Comparison of ENCODE assay signal across 26 cellular contexts in genomic region chr10:102970497-102970896, GRCh38.
"Had no signal": no experiment of that assay in that cellular context is flagged by ENCODE, and none has a peak within 500 bp of the region (broad histone marks: within the 10 kb centered on the region; RNA-seq: fewer than 3 reads in every experiment).

No MANE protein-coding gene starts in this region.

- H3K27ac ChIP-seq: Peyer's patch, RWPE1, SJCRH30, VCaP had no signal

- H3K36me3 ChIP-seq: MG63, Peyer's patch, SJCRH30 had no signal

- H3K9me3 ChIP-seq: MG63, Peyer's patch, SJCRH30, SK-N-SH had no signal

- H3K4me3 ChIP-seq: MG63, Peyer's patch, SJCRH30 had no signal

- ATAC-seq: activated CD8-positive, alpha-beta T cell treated with anti-CD3 and anti-CD28 coated beads for 36 hours; activated T-cell treated with anti-CD3 and anti-CD28 coated beads, Interleukin-2, amount 50 U/mL, for 72 hours had no signal

- H3K4me2 ChIP-seq: SK-N-SH had no signal

- DNase-seq: activated CD4-positive, alpha-beta T cell treated with anti-CD3 and anti-CD28 coated beads for 4 hours; activated CD8-positive, alpha-beta memory T cell treated with anti-CD3 and anti-CD28 coated beads, Interleukin-2, amount 50 U/mL, for 4 hours; activated CD8-positive, alpha-beta T cell treated with anti-CD3 and anti-CD28 coated beads for 36 hours; activated gamma-delta T cell treated with Interleukin-2 at 50 U/mL for 16 hours; activated naive CD4-positive, alpha-beta T cell treated with anti-CD3 and anti-CD28 coated beads, Interleukin-2, amount 10 ng/mL, durations not matched to agents 7 days and 5 days; activated naive CD8-positive, alpha-beta T cell treated with anti-CD3 and anti-CD28 coated beads for 36 hours; activated T-cell treated with anti-CD3 and anti-CD28 coated beads, Interleukin-2, amount 50 U/mL, for 72 hours; cerebellar nuclear complex; MG63; MV-4-11; NCI-H1092 treated with DMSO at 0.1 percent for 48 hours; NCI-H1417 treated with DMSO at 0.1 percent for 48 hours; NCI-H1694; NCI-H2029; NCI-H2107; NCI-H2171 treated with DMSO at 0.1 percent for 48 hours; NCI-H345; NCI-H510A treated with DMSO at 0.1 percent for 48 hours; NCI-H69; Peyer's patch; Right ventricle myocardium superior; SJCRH30; SK-N-SH; T-helper 1 cell had no signal

- H3K4me1 ChIP-seq: SJCRH30 had no signal

- H3K27me3 ChIP-seq: Peyer's patch, SJCRH30 had no signal

- H3K9ac ChIP-seq: SK-N-SH had no signal
